Comparison of ENCODE assay signal across 1 cellular context in genomic region chr3:113051222-113051804, GRCh38.
TF ChIP-seq lines count a peak whose summit lies in the region.

No MANE protein-coding gene starts in this region.

TF ChIP-seq in HepG2, 621 proteins besides CTCF, POLR2A, EP300 and RAD21 (continued from another document):
- no peak for TF ChIP-seq USF2 (IDR thresholded peaks at IDR 0.05; ENCODE audit: low read depth, low read length)
- peak; percentile 31; the same call in 1 of the 2 replicates for TF ChIP-seq USF2 (CRISPR knock-in tag; IDR thresholded peaks at IDR 0.05; ENCODE audit: borderline replicate concordance)
- TF ChIP-seq XRCC5 (optimal IDR thresholded peaks at IDR 0.05; ENCODE audit: low read length) = peak; percentile 53
- TF ChIP-seq ZNF7 (CRISPR knock-in tag; IDR thresholded peaks at IDR 0.05) = no peak
- TF ChIP-seq IKZF5 (CRISPR knock-in tag; IDR thresholded peaks at IDR 0.05) = 0 out of 2 replicates have a peak, but pooled peaks have one; percentile 34
- 0 out of 2 replicates have a peak, but pooled peaks have one; percentile 25 for TF ChIP-seq DRAP1 (CRISPR knock-in tag; IDR thresholded peaks at IDR 0.05)
- TF ChIP-seq ZNF772 (CRISPR knock-in tag; IDR thresholded peaks at IDR 0.05) = no peak
- TF ChIP-seq ISX (CRISPR knock-in tag; conservative IDR thresholded peaks at IDR 0.05) = no peak
- no peak for TF ChIP-seq MXD1 (CRISPR knock-in tag; IDR thresholded peaks at IDR 0.05)
- TF ChIP-seq ATF2 (CRISPR knock-in tag; IDR thresholded peaks at IDR 0.05) = no peak
- TF ChIP-seq KDM2A (CRISPR knock-in tag; IDR thresholded peaks at IDR 0.05; ENCODE audit: borderline replicate concordance, low read depth) = peak; percentile 47; the same call in 1 of the 2 replicates
- TF ChIP-seq ZFP36L1 (CRISPR knock-in tag; IDR thresholded peaks at IDR 0.05) = 0 out of 2 replicates have a peak, but pooled peaks have one; percentile 43
- TF ChIP-seq KAT8 (CRISPR knock-in tag; IDR thresholded peaks at IDR 0.05) = 0 out of 2 replicates have a peak, but pooled peaks have one; percentile 19
- TF ChIP-seq FOXO1 (CRISPR knock-in tag; IDR thresholded peaks at IDR 0.05) = peak; percentile 12; the same call in 1 of the 2 replicates
- 0 out of 2 replicates have a peak, but pooled peaks have one; percentile 17 for TF ChIP-seq FOXA3 (CRISPR knock-in tag; IDR thresholded peaks at IDR 0.05)
- TF ChIP-seq SP2 (CRISPR knock-in tag; IDR thresholded peaks at IDR 0.05) = no peak
- no peak for TF ChIP-seq MTERF4 (CRISPR knock-in tag; IDR thresholded peaks at IDR 0.05)
- TF ChIP-seq TOPORS (CRISPR knock-in tag; IDR thresholded peaks at IDR 0.05) = no peak
- peak; percentile 48; the same call in 1 of the 2 replicates for TF ChIP-seq ZGPAT (CRISPR knock-in tag; IDR thresholded peaks at IDR 0.05)
- peak; percentile 56 for TF ChIP-seq SALL1 (CRISPR knock-in tag; IDR thresholded peaks at IDR 0.05)
- TF ChIP-seq MAX (IDR thresholded peaks at IDR 0.05) = peak; percentile 71
- TF ChIP-seq SAP130 (CRISPR knock-in tag; IDR thresholded peaks at IDR 0.05; ENCODE audit: low read depth) = peak; percentile 39; the same call in 1 of the 2 replicates
- no peak for TF ChIP-seq FOXK1 (CRISPR knock-in tag; IDR thresholded peaks at IDR 0.05; ENCODE audit: borderline replicate concordance, low read depth)
- peak; percentile 94 for TF ChIP-seq SMC3 (IDR thresholded peaks at IDR 0.05; ENCODE audit: low read length)
- peak in 1 of 2 experiments; percentile 54; a peak in 1 of 4 replicates for TF ChIP-seq KLF16 (CRISPR knock-in tag; IDR thresholded peaks at IDR 0.05)
- TF ChIP-seq ZKSCAN1 (IDR thresholded peaks at IDR 0.05; ENCODE audit: low read length) = peak; percentile 96
- TF ChIP-seq SP140L (CRISPR knock-in tag; IDR thresholded peaks at IDR 0.05; ENCODE audit: borderline replicate concordance) = 0 out of 2 replicates have a peak, but pooled peaks have one; percentile 69
- no peak for TF ChIP-seq PHF21A (CRISPR knock-in tag; IDR thresholded peaks at IDR 0.05)
